25 cellular contexts compared by ENCODE assay signal in the genomic region with DNA sequence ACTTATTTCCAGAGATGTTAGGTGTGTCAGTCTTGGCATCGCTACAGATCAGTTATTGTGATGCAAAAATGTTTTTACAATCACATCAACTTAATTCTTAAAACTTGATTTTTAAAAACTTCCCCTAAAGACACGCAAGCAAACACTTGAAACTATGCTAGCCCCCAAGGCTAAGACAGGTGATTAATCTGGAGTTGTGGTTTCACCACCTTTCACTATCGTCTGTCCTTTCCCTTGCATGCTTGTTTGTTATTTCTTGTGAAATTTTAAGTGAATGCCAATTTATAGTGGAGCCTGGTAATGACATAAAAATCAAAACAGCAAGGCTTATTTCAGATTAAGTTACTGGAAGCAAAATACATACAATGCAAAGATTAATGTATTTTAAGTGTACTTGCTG.
DNase-seq lines count a peak whose midpoint lies in the region; ATAC-seq and TF ChIP-seq lines count a peak whose summit lies in the region.
"Had no signal": no experiment of that assay in that cellular context is flagged by ENCODE, and none has a peak within 500 bp of the region (broad histone marks: within the 10 kb centered on the region; RNA-seq: fewer than 3 reads in every experiment).

No MANE protein-coding gene starts in this region.

- H3K27me3 ChIP-seq in OCI-LY1 (ENCODE audit: insufficient read depth, low read length), result no peaks in the 10 kb centered on the region
- H3K27me3 ChIP-seq in foreskin keratinocyte, result peaks cover 13% of the 10 kb centered on the region
- no peaks in the 10 kb centered on the region for H3K27me3 ChIP-seq in colonic mucosa
- H3K27me3 ChIP-seq: BLaER1 had no signal

- H3K4me2 ChIP-seq in OCI-LY1 (ENCODE audit: low read length), result peak overlapping the region; percentile 61
- H3K4me2 ChIP-seq: BLaER1, GM23338 had no signal

- H3K79me2 ChIP-seq in OCI-LY1 (ENCODE audit: insufficient read depth, low read length), result no peaks in the 10 kb centered on the region

- H3K4me1 ChIP-seq in OCI-LY1 (ENCODE audit: insufficient read depth, low read length, severe bottlenecking) (peaks cover 60% of the 10 kb centered on the region), foreskin keratinocyte (no peaks in the 10 kb centered on the region), colonic mucosa (no peaks in the 10 kb centered on the region)
- H3K4me1 ChIP-seq: BLaER1, Caco-2, HAP-1, SJSA1 had no signal

- H3K9me3 Mint-ChIP-seq in IgD-negative memory B cell, result peaks cover 0 to 6% (median 1%) of the 10 kb centered on the region in 3 donors
- H3K9me3 Mint-ChIP-seq in activated T-cell treated with anti-CD3 and anti-CD28 coated beads, Interleukin-2, amount 50 U/mL, for 4 hours, result no peaks in the 10 kb centered on the region
- H3K9me3 Mint-ChIP-seq: CD4-positive, alpha-beta T cell; T-helper 1 cell treated with Interleukin-12 subunit alpha and Interleukin-12 subunit beta and Interleukin-4 antibody, amounts not matched to agents 30 μg/mL and 1 μg/mL, for 36 hours had no signal

- peak overlapping the region in 1 of 4 donors; percentile 56 for H3K4me3 Mint-ChIP-seq in IgD-negative memory B cell
- H3K4me3 Mint-ChIP-seq in activated T-cell treated with anti-CD3 and anti-CD28 coated beads, Interleukin-2, amount 50 U/mL, for 4 hours, result no peak overlapping the region
- H3K4me3 Mint-ChIP-seq: CD4-positive, alpha-beta T cell; GM23338; T-helper 1 cell treated with Interleukin-12 subunit alpha and Interleukin-12 subunit beta and Interleukin-4 antibody, amounts not matched to agents 30 μg/mL and 1 μg/mL, for 36 hours had no signal

- DNase-seq in GM12865 (ENCODE audit: low read depth) (peak; percentile 41), foreskin keratinocyte (peak in 1 of 2 donors; percentile 10), T-helper 1 cell (no peak), colonic mucosa (no peak), NCI-H1048 (lab: John Stamatoyannopoulos, UW) (no peak)
- DNase-seq in activated T-cell treated with anti-CD3 and anti-CD28 coated beads, Interleukin-2, amount 50 U/mL, for 4 hours, result no peak
- DNase-seq: Caco-2; CD4-positive, alpha-beta T cell; DMS 273 treated with DMSO at 0.1 percent for 48 hours; NCI-H1417 treated with DMSO at 0.1 percent for 48 hours; NCI-H187; NCI-H2107; NCI-H2227 treated with DMSO at 0.1 percent for 48 hours; NCI-H510A; NCI-H748 treated with DMSO at 0.1 percent for 48 hours; NK-92 treated with Interleukin-12 subunit alpha and Interleukin-12 subunit beta, amount 100 ng/mL, for 24 hours; OCI-M1 had no signal

- H3K9ac ChIP-seq in OCI-LY1 (ENCODE audit: low read length) (peak overlapping the region; percentile 63), colonic mucosa (ENCODE audit: low read depth in 2 of 2, low read length in 2 of 2) (no peak overlapping the region)
- H3K9ac ChIP-seq: BLaER1 had no signal

- H3K36me3 ChIP-seq in OCI-LY1 (ENCODE audit: insufficient read depth, low read length) (no peaks in the 10 kb centered on the region), colonic mucosa (no peaks in the 10 kb centered on the region)
- H3K36me3 ChIP-seq: BLaER1, HAP-1, SJSA1 had no signal

- no peak for TF ChIP-seq CTCF in GM12865 (IDR thresholded peaks at IDR 0.05; ENCODE audit: insufficient read depth, low read depth, low read length, missing control alignments)
- no peak for TF ChIP-seq CTCF in OCI-LY1 (IDR thresholded peaks at IDR 0.05; ENCODE audit: low read length)
- TF ChIP-seq CTCF in foreskin keratinocyte (conservative IDR thresholded peaks at IDR 0.05), result no peak
- TF ChIP-seq CTCF in colonic mucosa (IDR thresholded peaks at IDR 0.05), result no peak

- peak overlapping the region; percentile 93 for H3K27ac ChIP-seq in OCI-LY1 (ENCODE audit: low read depth, low read length, poor library complexity, severe bottlenecking)
- H3K27ac ChIP-seq in foreskin keratinocyte, result no peak overlapping the region
- no peak overlapping the region for H3K27ac ChIP-seq in colonic mucosa
- H3K27ac ChIP-seq: BLaER1, SJSA1 had no signal

- intact Hi-C loops in colonic mucosa (cut with DNase I), result no loop called here

- H3K9me3 ChIP-seq in OCI-LY1 (ENCODE audit: low read length) (no peaks in the 10 kb centered on the region), colonic mucosa (no peaks in the 10 kb centered on the region)
- H3K9me3 ChIP-seq: BLaER1, Caco-2, HAP-1, SJSA1 had no signal

- H3K4me3 ChIP-seq in GM12865 (ENCODE audit: low read depth, low read length) (no peak overlapping the region), OCI-LY1 (ENCODE audit: low read depth, low read length, poor library complexity, severe bottlenecking) (peak overlapping the region; percentile 34), colonic mucosa (no peak overlapping the region)
- H3K4me3 ChIP-seq: BLaER1, GM23338, HAP-1, SJSA1 had no signal

- H2AFZ ChIP-seq in OCI-LY1 (ENCODE audit: low read length), result peak overlapping the region; percentile 32
- H2AFZ ChIP-seq: GM23338 had no signal

- H4K20me1 ChIP-seq in OCI-LY1 (ENCODE audit: insufficient read depth, low read length), result no peaks in the 10 kb centered on the region
- H4K20me1 ChIP-seq: BLaER1 had no signal

- H3K4me1 Mint-ChIP-seq in IgD-negative memory B cell, result peaks cover 9 to 17% (median 15%) of the 10 kb centered on the region in 3 donors
- H3K4me1 Mint-ChIP-seq in activated T-cell treated with anti-CD3 and anti-CD28 coated beads, Interleukin-2, amount 50 U/mL, for 4 hours (ENCODE audit: low read depth), result no peaks in the 10 kb centered on the region

- no peaks in the 10 kb centered on the region for H3K9me2 ChIP-seq in OCI-LY1 (ENCODE audit: low read depth, low read length)

- peak overlapping the region in 2 of 3 donors; percentile 28 to 59 for H3K27ac Mint-ChIP-seq in IgD-negative memory B cell
- H3K27ac Mint-ChIP-seq: CD4-positive, alpha-beta T cell; GM23338; T-helper 1 cell treated with Interleukin-12 subunit alpha and Interleukin-12 subunit beta and Interleukin-4 antibody, amounts not matched to agents 30 μg/mL and 1 μg/mL, for 36 hours had no signal

- peaks cover 4% of the 10 kb centered on the region for H3K27me3 Mint-ChIP-seq in IgD-negative memory B cell
- peaks cover 5% of the 10 kb centered on the region for H3K27me3 Mint-ChIP-seq in activated T-cell treated with anti-CD3 and anti-CD28 coated beads, Interleukin-2, amount 50 U/mL, for 4 hours (ENCODE audit: low read depth)
- H3K27me3 Mint-ChIP-seq: CD4-positive, alpha-beta T cell had no signal

- H3F3A ChIP-seq in OCI-LY1 (ENCODE audit: insufficient read depth, low read length), result no peaks in the 10 kb centered on the region

- peak; percentile 31 for ATAC-seq in foreskin keratinocyte
- no peak for ATAC-seq in activated T-cell treated with anti-CD3 and anti-CD28 coated beads, Interleukin-2, amount 50 U/mL, for 4 hours
- ATAC-seq: GM23338, Right ventricle myocardium inferior had no signal

- H3K36me3 Mint-ChIP-seq in IgD-negative memory B cell, result peaks cover 2% of the 10 kb centered on the region
- no peaks in the 10 kb centered on the region for H3K36me3 Mint-ChIP-seq in activated T-cell treated with anti-CD3 and anti-CD28 coated beads, Interleukin-2, amount 50 U/mL, for 4 hours (ENCODE audit: insufficient read depth)
